In genomic region chr1:226384717-226385116, GRCh38 we compare ENCODE assay signal across 23 cellular contexts.
"Had no signal": no experiment of that assay in that cellular context is flagged by ENCODE, and none has a peak within 500 bp of the region (broad histone marks: within the 10 kb centered on the region; RNA-seq: fewer than 3 reads in every experiment).

No MANE protein-coding gene starts in this region.

- H3K27me3 ChIP-seq: MG63, SJSA1 had no signal

- H3K4me1 ChIP-seq: SJSA1 had no signal

- DNase-seq: KBM-7, MG63, NCI-H1092, NCI-H1105 treated with DMSO at 0.1 percent for 48 hours, NCI-H1417 treated with DMSO at 0.1 percent for 48 hours, NCI-H187, NCI-H2029, NCI-H2081 treated with DMSO at 0.1 percent for 48 hours, NCI-H2171, NCI-H226, NCI-H446, NCI-H510A, NCI-H524 treated with DMSO at 0.1 percent for 48 hours, NCI-H69, NCI-H774, Right ventricle myocardium superior, RPMI8226, SIG-M5 had no signal

- FAIRE-seq: HTR-8/SVneo, RCC 7860 had no signal

- H3K4me3 ChIP-seq: MG63, SJSA1, SK-N-MC had no signal

- H3K9me3 ChIP-seq: MG63, SJSA1 had no signal

- H3K27ac ChIP-seq: HL-60, SJSA1, SK-N-MC had no signal
